Comparison of ENCODE assay signal across 7 cellular contexts in genomic region chr20:49567421-49568256, GRCh38. TPM values are rescaled to one million over a fixed set of nuclear protein-coding genes. Genes with fewer than 3 reads are reported as not detected.
DNase-seq lines count a peak whose midpoint lies in the region; ATAC-seq, FAIRE-seq and TF ChIP-seq lines count a peak whose summit lies in the region.

TSS of gene PTGIS (minus strand) at chr20:49568137. CDS start at chr20:49568116, 21 bp downstream.

- H3K36me3 Mint-ChIP-seq in stimulated activated naive CD8-positive, alpha-beta T cell treated with anti-CD3 and anti-CD28 coated beads, Interleukin-15, Interleukin-2, amounts not matched to agents 100 ng/mL and 50 ng/mL, for 24 hours (ENCODE audit: low read depth): no peaks in the 10 kb centered on the region

- no peak for TF ChIP-seq CTCF in body of pancreas (IDR thresholded peaks at IDR 0.05)

- H3K27ac ChIP-seq in body of pancreas: no peak within 1 kb of the TSS

- ATAC-seq in body of pancreas (peak; percentile 45), left lobe of liver (peak; percentile 58), HG03045 (IDR thresholded peaks at IDR 0.05; ENCODE audit: unreplicated experiment) (no peak)

- H3K4me1 Mint-ChIP-seq in stimulated activated naive CD8-positive, alpha-beta T cell treated with anti-CD3 and anti-CD28 coated beads, Interleukin-15, Interleukin-2, amounts not matched to agents 100 ng/mL and 50 ng/mL, for 24 hours (ENCODE audit: low read depth): peaks cover 15% of the 10 kb centered on the region

- peaks cover 5% of the 10 kb centered on the region for H3K4me1 ChIP-seq in body of pancreas

- no peak for FAIRE-seq in RCC 7860 (lab: Jason Lieb, UNC)

- peak within 1 kb of the TSS; percentile 67 for H3K27ac Mint-ChIP-seq in stimulated activated naive CD8-positive, alpha-beta T cell treated with anti-CD3 and anti-CD28 coated beads, Interleukin-15, Interleukin-2, amounts not matched to agents 100 ng/mL and 50 ng/mL, for 24 hours

- H3K9me3 ChIP-seq in MG63 (no peaks in the 10 kb centered on the region), body of pancreas (no peaks in the 10 kb centered on the region)

- H3K36me3 ChIP-seq in MG63 (no peaks in the 10 kb centered on the region), body of pancreas (replicated peaks in 1 of 2; ENCODE audit: insufficient read depth in 1 of 2, low read depth in 2 of 2) (no peaks in the 10 kb centered on the region)

- H3K27me3 ChIP-seq in MG63: no peaks in the 10 kb centered on the region
- H3K27me3 ChIP-seq in body of pancreas: peaks cover 0 to 7% of the 10 kb centered on the region in 2 donors

- intact Hi-C loops in body of pancreas (cut with DNase I): no loop called here

- DNase-seq in MG63 (peak; percentile 47), body of pancreas (peak in 1 of 4 donors; percentile 34), left lobe of liver (ENCODE audit: low spot score) (no peak), RCC 7860 (ENCODE audit: low spot score) (no peak)
- DNase-seq in stimulated activated CD4-positive, alpha-beta T cell treated with anti-CD3 and anti-CD28 coated beads, Interleukin-15, amount 100 ng/mL, for 24 hours: no peak

- no peak for TF ChIP-seq POLR2A in body of pancreas (IDR thresholded peaks at IDR 0.05)

- peaks cover 64% of the 10 kb centered on the region for H3K27me3 Mint-ChIP-seq in stimulated activated naive CD8-positive, alpha-beta T cell treated with anti-CD3 and anti-CD28 coated beads, Interleukin-15, Interleukin-2, amounts not matched to agents 100 ng/mL and 50 ng/mL, for 24 hours

- peak within 1 kb of the TSS; percentile 30 for H3K4me3 Mint-ChIP-seq in stimulated activated naive CD8-positive, alpha-beta T cell treated with anti-CD3 and anti-CD28 coated beads, Interleukin-15, Interleukin-2, amounts not matched to agents 100 ng/mL and 50 ng/mL, for 24 hours

- no peaks in the 10 kb centered on the region for H3K9me3 Mint-ChIP-seq in stimulated activated naive CD8-positive, alpha-beta T cell treated with anti-CD3 and anti-CD28 coated beads, Interleukin-15, Interleukin-2, amounts not matched to agents 100 ng/mL and 50 ng/mL, for 24 hours

- WGBS in body of pancreas, 2 donors: 24% methylated on average over 15 to 41 of the region's 68 CpGs

- H3K4me3 ChIP-seq in MG63: peak within 1 kb of the TSS; percentile 43
- no peak within 1 kb of the TSS for H3K4me3 ChIP-seq in body of pancreas

RNA-seq across cellular contexts. Expression of gene PTGIS, which starts in this region (rescaled TPM):
- total RNA-seq in MG63 (2014; rRNA removed; shearing (Covaris generic); ENCODE audit: low replicate concordance): 4.1 and 6.2 TPM in 2 replicates
- 10 to 100 TPM in 1 of 2 donors, 1 to 10 TPM in 1; 9.9 to 10.9 TPM for total RNA-seq in body of pancreas
- total RNA-seq in left lobe of liver: 20.3 TPM
